ENCODE assay signal across 2 cellular contexts in genomic region chr2:191512202-191512601, GRCh38.
TF ChIP-seq lines count a peak whose summit lies in the region.

No MANE protein-coding gene starts in this region.

TF ChIP-seq in A549, 52 proteins besides CTCF, POLR2A, EP300 and RAD21 (continued from another document):
- TF ChIP-seq REST (IDR thresholded peaks at IDR 0.05): no peak
- TF ChIP-seq PHF8 (IDR thresholded peaks at IDR 0.05; ENCODE audit: borderline replicate concordance, low read depth): no peak
- TF ChIP-seq, protein P1, sequence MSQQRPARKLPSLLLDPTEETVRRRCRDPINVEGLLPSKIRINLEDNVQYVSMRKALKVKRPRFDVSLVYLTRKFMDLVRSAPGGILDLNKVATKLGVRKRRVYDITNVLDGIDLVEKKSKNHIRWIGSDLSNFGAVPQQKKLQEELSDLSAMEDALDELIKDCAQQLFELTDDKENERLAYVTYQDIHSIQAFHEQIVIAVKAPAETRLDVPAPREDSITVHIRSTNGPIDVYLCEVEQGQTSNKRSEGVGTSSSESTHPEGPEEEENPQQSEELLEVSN (IDR thresholded peaks at IDR 0.05; ENCODE audit: borderline replicate concordance, low read depth): no peak
- TF ChIP-seq FOSL2 (IDR thresholded peaks at IDR 0.05): no peak
- no peak for TF ChIP-seq FOSL2 (CRISPR knock-in tag; IDR thresholded peaks at IDR 0.05)
- TF ChIP-seq JUNB (IDR thresholded peaks at IDR 0.05): no peak

TF ChIP-seq in GM23338, 12 proteins besides CTCF, POLR2A, EP300 and RAD21 (continued from another document):
- TF ChIP-seq REST (IDR thresholded peaks at IDR 0.05; ENCODE audit: unreplicated experiment) (no peak), CREB1 (CRISPR knock-in tag; IDR thresholded peaks at IDR 0.05; ENCODE audit: low read depth) (no peak), POLR2AphosphoS5 (IDR thresholded peaks at IDR 0.05; ENCODE audit: low read depth) (no peak), STAT1 (IDR thresholded peaks at IDR 0.05; ENCODE audit: unreplicated experiment) (no peak), ZNF114 (CRISPR knock-in tag; IDR thresholded peaks at IDR 0.05) (no peak)
- TF ChIP-seq, protein P2, sequence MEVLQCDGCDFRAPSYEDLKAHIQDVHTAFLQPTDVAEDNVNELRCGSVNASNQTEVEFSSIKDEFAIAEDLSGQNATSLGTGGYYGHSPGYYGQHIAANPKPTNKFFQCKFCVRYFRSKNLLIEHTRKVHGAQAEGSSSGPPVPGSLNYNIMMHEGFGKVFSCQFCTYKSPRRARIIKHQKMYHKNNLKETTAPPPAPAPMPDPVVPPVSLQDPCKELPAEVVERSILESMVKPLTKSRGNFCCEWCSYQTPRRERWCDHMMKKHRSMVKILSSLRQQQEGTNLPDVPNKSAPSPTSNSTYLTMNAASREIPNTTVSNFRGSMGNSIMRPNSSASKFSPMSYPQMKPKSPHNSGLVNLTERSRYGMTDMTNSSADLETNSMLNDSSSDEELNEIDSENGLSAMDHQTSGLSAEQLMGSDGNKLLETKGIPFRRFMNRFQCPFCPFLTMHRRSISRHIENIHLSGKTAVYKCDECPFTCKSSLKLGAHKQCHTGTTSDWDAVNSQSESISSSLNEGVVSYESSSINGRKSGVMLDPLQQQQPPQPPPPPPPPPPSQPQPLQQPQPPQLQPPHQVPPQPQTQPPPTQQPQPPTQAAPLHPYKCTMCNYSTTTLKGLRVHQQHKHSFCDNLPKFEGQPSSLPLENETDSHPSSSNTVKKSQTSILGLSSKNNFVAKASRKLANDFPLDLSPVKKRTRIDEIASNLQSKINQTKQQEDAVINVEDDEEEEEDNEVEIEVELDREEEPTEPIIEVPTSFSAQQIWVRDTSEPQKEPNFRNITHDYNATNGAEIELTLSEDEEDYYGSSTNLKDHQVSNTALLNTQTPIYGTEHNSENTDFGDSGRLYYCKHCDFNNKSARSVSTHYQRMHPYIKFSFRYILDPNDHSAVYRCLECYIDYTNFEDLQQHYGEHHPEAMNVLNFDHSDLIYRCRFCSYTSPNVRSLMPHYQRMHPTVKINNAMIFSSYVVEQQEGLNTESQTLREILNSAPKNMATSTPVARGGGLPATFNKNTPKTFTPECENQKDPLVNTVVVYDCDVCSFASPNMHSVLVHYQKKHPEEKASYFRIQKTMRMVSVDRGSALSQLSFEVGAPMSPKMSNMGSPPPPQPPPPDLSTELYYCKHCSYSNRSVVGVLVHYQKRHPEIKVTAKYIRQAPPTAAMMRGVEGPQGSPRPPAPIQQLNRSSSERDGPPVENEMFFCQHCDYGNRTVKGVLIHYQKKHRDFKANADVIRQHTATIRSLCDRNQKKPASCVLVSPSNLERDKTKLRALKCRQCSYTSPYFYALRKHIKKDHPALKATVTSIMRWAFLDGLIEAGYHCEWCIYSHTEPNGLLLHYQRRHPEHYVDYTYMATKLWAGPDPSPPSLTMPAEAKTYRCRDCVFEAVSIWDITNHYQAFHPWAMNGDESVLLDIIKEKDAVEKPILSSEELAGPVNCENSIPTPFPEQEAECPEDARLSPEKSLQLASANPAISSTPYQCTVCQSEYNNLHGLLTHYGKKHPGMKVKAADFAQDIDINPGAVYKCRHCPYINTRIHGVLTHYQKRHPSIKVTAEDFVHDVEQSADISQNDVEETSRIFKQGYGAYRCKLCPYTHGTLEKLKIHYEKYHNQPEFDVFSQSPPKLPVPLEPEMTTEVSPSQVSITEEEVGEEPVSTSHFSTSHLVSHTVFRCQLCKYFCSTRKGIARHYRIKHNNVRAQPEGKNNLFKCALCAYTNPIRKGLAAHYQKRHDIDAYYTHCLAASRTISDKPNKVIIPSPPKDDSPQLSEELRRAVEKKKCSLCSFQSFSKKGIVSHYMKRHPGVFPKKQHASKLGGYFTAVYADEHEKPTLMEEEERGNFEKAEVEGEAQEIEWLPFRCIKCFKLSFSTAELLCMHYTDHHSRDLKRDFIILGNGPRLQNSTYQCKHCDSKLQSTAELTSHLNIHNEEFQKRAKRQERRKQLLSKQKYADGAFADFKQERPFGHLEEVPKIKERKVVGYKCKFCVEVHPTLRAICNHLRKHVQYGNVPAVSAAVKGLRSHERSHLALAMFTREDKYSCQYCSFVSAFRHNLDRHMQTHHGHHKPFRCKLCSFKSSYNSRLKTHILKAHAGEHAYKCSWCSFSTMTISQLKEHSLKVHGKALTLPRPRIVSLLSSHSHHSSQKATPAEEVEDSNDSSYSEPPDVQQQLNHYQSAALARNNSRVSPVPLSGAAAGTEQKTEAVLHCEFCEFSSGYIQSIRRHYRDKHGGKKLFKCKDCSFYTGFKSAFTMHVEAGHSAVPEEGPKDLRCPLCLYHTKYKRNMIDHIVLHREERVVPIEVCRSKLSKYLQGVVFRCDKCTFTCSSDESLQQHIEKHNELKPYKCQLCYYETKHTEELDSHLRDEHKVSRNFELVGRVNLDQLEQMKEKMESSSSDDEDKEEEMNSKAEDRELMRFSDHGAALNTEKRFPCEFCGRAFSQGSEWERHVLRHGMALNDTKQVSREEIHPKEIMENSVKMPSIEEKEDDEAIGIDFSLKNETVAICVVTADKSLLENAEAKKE (CRISPR knock-in tag; IDR thresholded peaks at IDR 0.05): no peak
